In the genomic region with DNA sequence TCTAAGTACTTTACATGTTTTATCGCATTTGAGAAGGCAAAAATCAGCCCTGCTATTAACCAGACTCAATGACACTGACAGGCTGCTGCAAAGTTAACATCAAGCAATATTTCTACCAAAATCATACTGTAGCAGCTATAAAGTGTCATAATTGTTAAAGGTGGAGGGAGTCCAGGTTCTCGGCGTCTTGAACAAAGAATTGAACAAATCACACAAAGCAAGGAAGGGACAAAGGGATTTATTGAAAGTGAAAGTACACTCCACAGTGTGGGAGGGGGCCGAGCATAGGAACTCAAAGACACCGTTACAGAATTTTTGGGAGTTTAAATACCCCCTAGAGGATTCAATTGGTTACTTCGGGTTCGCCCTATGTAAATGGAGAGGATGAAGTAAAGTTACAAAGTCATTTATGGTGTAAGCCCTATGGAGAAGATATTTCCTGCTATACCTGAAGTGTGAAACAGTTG, we compare ENCODE assay signal across 8 cellular contexts. TPM values are rescaled to one million over a fixed set of nuclear protein-coding genes. Genes with fewer than 3 reads are reported as not detected.
DNase-seq lines count a peak whose midpoint lies in the region; ATAC-seq, FAIRE-seq and TF ChIP-seq lines count a peak whose summit lies in the region.

No MANE protein-coding gene starts in this region.

- H3K4me3 ChIP-seq in heart right ventricle (peak overlapping the region in 8 of 10 donors; percentile 63 to 88 (median 71)), ascending aorta (peak overlapping the region; percentile 82 to 89), mesenchymal stem cell (ENCODE audit: insufficient read depth in 1 of 2, low read depth in 1 of 2, low read length in 2 of 2) (peak overlapping the region in 1 of 2 experiments; percentile 77)

- TF ChIP-seq CTCF in heart right ventricle (IDR thresholded peaks at IDR 0.05) (no peak), ascending aorta (IDR thresholded peaks at IDR 0.05) (no peak), GM10266 (IDR thresholded peaks at IDR 0.05; ENCODE audit: control insufficient read depth, insufficient read depth, low read depth, missing control alignments) (no peak)

- no peak overlapping the region for H4K91ac ChIP-seq in mesenchymal stem cell (ENCODE audit: low read length)

- H2BK120ac ChIP-seq in mesenchymal stem cell (ENCODE audit: low read depth, low read length), result no peak overlapping the region

- no peak overlapping the region for H2AK5ac ChIP-seq in mesenchymal stem cell (ENCODE audit: low read length, severe bottlenecking)

- no peak overlapping the region for H3K23ac ChIP-seq in mesenchymal stem cell (ENCODE audit: low read length in 2 of 2)

- no peak for DNase-seq in heart right ventricle
- no peak for DNase-seq in left ventricle myocardium superior
- DNase-seq in ascending aorta (ENCODE audit: low spot score in 2 of 2), result no peak
- DNase-seq in mesenchymal stem cell, result peak; percentile 1
- peak; percentile 5 for DNase-seq in urothelium cell line (ENCODE audit: low spot score)
- DNase-seq in NCI-H526 treated with DMSO at 0.1 percent for 48 hours (lab: John Stamatoyannopoulos, UW), result no peak
- no peak for DNase-seq in GM10266 (ENCODE audit: extremely low spot score)
- no peak for DNase-seq in GM19239 (ENCODE audit: insufficient read length, low spot score)

- no peak overlapping the region for H4K8ac ChIP-seq in mesenchymal stem cell (ENCODE audit: low read length)

- no peak overlapping the region for H3K18ac ChIP-seq in mesenchymal stem cell (ENCODE audit: low read depth in 1 of 2, low read length in 2 of 2)

- no peak for FAIRE-seq in urothelium cell line (lab: Jason Lieb, UNC)
- no peak for FAIRE-seq in GM19239 (lab: Jason Lieb, UNC)

- H3K9me3 ChIP-seq in heart right ventricle, result no peaks in the 10 kb centered on the region
- H3K9me3 ChIP-seq in ascending aorta, result no peaks in the 10 kb centered on the region
- peaks cover 5% of the 10 kb centered on the region for H3K9me3 ChIP-seq in mesenchymal stem cell (ENCODE audit: control insufficient read depth, low read length)

- no peak overlapping the region for H3K14ac ChIP-seq in mesenchymal stem cell (ENCODE audit: low read length in 2 of 2)

- intact Hi-C loops in heart right ventricle (cut with DNase I), result no loop called here
- intact Hi-C loops in left ventricle myocardium superior (cut with micrococcal nuclease), result no loop called here
- intact Hi-C loops in ascending aorta (cut with DNase I), result no loop called here

- no peaks in the 10 kb centered on the region for H3K79me1 ChIP-seq in mesenchymal stem cell (replicated peaks; ENCODE audit: low read length, poor library complexity, severe bottlenecking)

- WGBS in heart right ventricle, 2 donors, result 40 to 55% methylated on average over 7 of the region's 7 CpGs
- 50% methylated on average over 7 of the region's 7 CpGs for WGBS in mesenchymal stem cell

- peak overlapping the region in 1 of 10 donors; percentile 30 for H3K27ac ChIP-seq in heart right ventricle
- no peak overlapping the region for H3K27ac ChIP-seq in ascending aorta
- H3K27ac ChIP-seq in mesenchymal stem cell (ENCODE audit: low read length, poor library complexity, severe bottlenecking), result no peak overlapping the region

- peak overlapping the region; percentile 53 for H2AFZ ChIP-seq in mesenchymal stem cell (ENCODE audit: low read depth, low read length)

- H3K4ac ChIP-seq in mesenchymal stem cell (ENCODE audit: low read depth in 1 of 2, low read length in 2 of 2), result no peak overlapping the region

- no peak overlapping the region for H2BK5ac ChIP-seq in mesenchymal stem cell (ENCODE audit: low read depth, low read length, poor library complexity, severe bottlenecking)

- no peak overlapping the region for H3K4me2 ChIP-seq in mesenchymal stem cell (ENCODE audit: low read length, poor library complexity, severe bottlenecking)

- no peak overlapping the region for H2BK12ac ChIP-seq in mesenchymal stem cell (ENCODE audit: low read length in 2 of 2)

- ATAC-seq in heart right ventricle (peak in 1 of 8 donors; percentile 29), left ventricle myocardium superior (no peak)

- H3K27me3 ChIP-seq in heart right ventricle (peaks cover 0 to 7% (median 0%) of the 10 kb centered on the region in 7 donors), ascending aorta (no peaks in the 10 kb centered on the region), mesenchymal stem cell (ENCODE audit: control insufficient read depth in 1 of 2, insufficient read depth in 1 of 2, low read length in 2 of 2) (peaks cover 0 to 5% of the 10 kb centered on the region in 2 experiments)

- H2BK15ac ChIP-seq in mesenchymal stem cell (ENCODE audit: low read depth, poor library complexity, severe bottlenecking), result no peak overlapping the region

- peaks cover 0 to 17% (median 6%) of the 10 kb centered on the region in 9 donors for H3K4me1 ChIP-seq in heart right ventricle
- H3K4me1 ChIP-seq in ascending aorta, result peaks cover 0 to 3% of the 10 kb centered on the region in 2 donors
- H3K4me1 ChIP-seq in mesenchymal stem cell (ENCODE audit: control insufficient read depth, insufficient read depth, low read depth, low read length), result peaks cover 2% of the 10 kb centered on the region

- H3K36me3 ChIP-seq in heart right ventricle, result no peaks in the 10 kb centered on the region
- H3K36me3 ChIP-seq in ascending aorta, result no peaks in the 10 kb centered on the region
- no peaks in the 10 kb centered on the region for H3K36me3 ChIP-seq in mesenchymal stem cell (ENCODE audit: control insufficient read depth in 1 of 2, insufficient read depth in 2 of 2, low read depth in 1 of 2, low read length in 2 of 2)

- peak overlapping the region; percentile 57 for H3K9ac ChIP-seq in mesenchymal stem cell (ENCODE audit: low read length)

RNA-seq across cellular contexts. Expression of a gene that starts 12.9 kb away (rescaled TPM):
- 1 to 10 TPM in 6 of 10 donors, under 1 TPM in 4; 0.79 to 1.8 (median 1.3) TPM for total RNA-seq in heart right ventricle
- under 1 TPM; 0.46 to 0.51 TPM for polyA plus RNA-seq in heart right ventricle
- 0.97 TPM for total RNA-seq in left ventricle myocardium superior
- 0.75 TPM for total RNA-seq in ascending aorta
- 1.9 TPM for polyA plus RNA-seq in mesenchymal stem cell (2013, experiment 1 of 2)
- polyA plus RNA-seq in mesenchymal stem cell (2013, experiment 2 of 2), result 1.9 TPM

Comparison
In these comparisons a context has a peak if more than half of its experiments do, and no peak if none do; other contexts are left out.
1. DNase-seq: peak in mesenchymal stem cell (single experiment) and urothelium cell line (single experiment); none in heart right ventricle (0 of 2), left ventricle myocardium superior (single experiment), ascending aorta (0 of 2), NCI-H526 treated with DMSO at 0.1 percent for 48 hours (single experiment), GM10266 (single experiment) and GM19239 (single experiment).